ENCODE assay signal across 8 cellular contexts in genomic region chr7:101169838-101170531, GRCh38. TPM values are rescaled to one million over a fixed set of nuclear protein-coding genes. Genes with fewer than 3 reads are reported as not detected.
DNase-seq lines count a peak whose midpoint lies in the region; ATAC-seq and TF ChIP-seq lines count a peak whose summit lies in the region.

No MANE protein-coding gene starts in this region.

- H3K4me3 ChIP-seq in HUES64 (ENCODE audit: low read length) (peak overlapping the region; percentile 43), SK-N-SH (ENCODE audit: low read depth in 2 of 2, low read length in 1 of 2) (peak overlapping the region; percentile 43 to 49), trophoblast cell (ENCODE audit: low read depth, low read length) (no peak overlapping the region), uterus (no peak overlapping the region)

- H3K9me2 ChIP-seq in SK-N-SH, result no peaks in the 10 kb centered on the region

- TF ChIP-seq EP300 in SK-N-SH (IDR thresholded peaks at IDR 0.05; ENCODE audit: borderline replicate concordance in 1 of 2, low read depth in 1 of 2, low read length in 1 of 2), result peak in 1 of 2 experiments; percentile 44; a peak in 1 of 4 replicates

- H3F3A ChIP-seq in SK-N-SH (replicated peaks; ENCODE audit: insufficient read depth), result peaks cover 26% of the 10 kb centered on the region

- H2BK12ac ChIP-seq in trophoblast cell (ENCODE audit: low read length), result no peak overlapping the region

- no peak overlapping the region for H2AK5ac ChIP-seq in trophoblast cell (ENCODE audit: low read length)

- H3K79me1 ChIP-seq in trophoblast cell (ENCODE audit: low read length), result no peaks in the 10 kb centered on the region

- H2BK120ac ChIP-seq in trophoblast cell (ENCODE audit: insufficient read depth, low read length, poor library complexity), result no peak overlapping the region

- H3K4me2 ChIP-seq in SK-N-SH (peak overlapping the region; percentile 98), trophoblast cell (ENCODE audit: low read length) (peak overlapping the region; percentile 15)

- H3K14ac ChIP-seq in trophoblast cell (ENCODE audit: low read length), result no peak overlapping the region

- H2AFZ ChIP-seq in SK-N-SH (ENCODE audit: low read depth), result no peak overlapping the region
- H2AFZ ChIP-seq in trophoblast cell (ENCODE audit: insufficient read depth, low read length, poor library complexity), result no peak overlapping the region

- H3K9ac ChIP-seq in HUES64 (ENCODE audit: low read depth, low read length) (peak overlapping the region; percentile 28; the same call in 1 of the 2 replicates), SK-N-SH (no peak overlapping the region), trophoblast cell (ENCODE audit: low read length) (no peak overlapping the region)

- H4K91ac ChIP-seq in trophoblast cell (ENCODE audit: low read depth, low read length), result no peak overlapping the region

- no peak overlapping the region for H3K27ac ChIP-seq in HUES64 (ENCODE audit: low read depth, low read length)
- H3K27ac ChIP-seq in SK-N-SH (ENCODE audit: low read depth in 2 of 2, low read length in 1 of 2), result peak overlapping the region in 1 of 2 experiments; percentile 59; a peak in 2 of 4 replicates
- H3K27ac ChIP-seq in trophoblast cell (ENCODE audit: low read depth, low read length), result no peak overlapping the region
- no peak overlapping the region for H3K27ac ChIP-seq in uterus

- no peak overlapping the region for H4K12ac ChIP-seq in trophoblast cell (ENCODE audit: low read depth, low read length)

- intact Hi-C loops in head of caudate nucleus (cut with DNase I) (no loop called here), uterus (cut with DNase I; ENCODE audit: low total_unique reads) (no loop called here)

- H3K4me1 ChIP-seq in HUES64 (ENCODE audit: insufficient read depth, low read length), result peaks cover 36% of the 10 kb centered on the region
- peaks cover 30 to 52% of the 10 kb centered on the region in 2 experiments for H3K4me1 ChIP-seq in SK-N-SH (ENCODE audit: control insufficient read depth in 1 of 2, insufficient read depth in 2 of 2, low read depth in 1 of 2, low read length in 1 of 2)
- peaks cover 28 to 38% of the 10 kb centered on the region in 2 experiments for H3K4me1 ChIP-seq in trophoblast cell (ENCODE audit: control insufficient read depth in 1 of 2, insufficient read depth in 2 of 2, low read length in 2 of 2)
- peaks cover 3 to 17% of the 10 kb centered on the region in 2 donors for H3K4me1 ChIP-seq in uterus

- ATAC-seq in GM21529 (IDR thresholded peaks at IDR 0.05; ENCODE audit: unreplicated experiment), result no peak

- H3K27me3 ChIP-seq in HUES64 (ENCODE audit: insufficient read depth, low read length), result peaks cover 79% of the 10 kb centered on the region
- H3K27me3 ChIP-seq in SK-N-SH (ENCODE audit: insufficient read depth), result no peaks in the 10 kb centered on the region; the same call in 1 of the 2 replicates
- H3K27me3 ChIP-seq in trophoblast cell (ENCODE audit: insufficient read depth, low read length), result peaks cover 57% of the 10 kb centered on the region
- peaks cover 52 to 80% of the 10 kb centered on the region in 2 donors for H3K27me3 ChIP-seq in uterus

- H2BK5ac ChIP-seq in trophoblast cell (ENCODE audit: low read depth, low read length, poor library complexity), result no peak overlapping the region

- CTCF ChIA-PET in SK-N-SH (lab: Yijun Ruan, JAX), result interaction anchor here (0.7 to 3.0 kb wide), 19 partner anchors 9 to 336 kb away, joined by 3 to 45 read pairs (median 6); partner anchors contain the start of genes MOGAT3, NAT16, PLOD3 and ZNHIT1

- peak; percentile 42 for DNase-seq in DMS53 treated with DMSO at 0.1 percent for 48 hours (lab: John Stamatoyannopoulos, UW; ENCODE audit: unreplicated experiment)
- peak; percentile 94 for DNase-seq in SK-N-SH
- DNase-seq in activated naive CD4-positive, alpha-beta T cell (lab: John Stamatoyannopoulos, UW), result peak; percentile 20 to 69 (median 62)
- DNase-seq in head of caudate nucleus, result peak; percentile 51 to 90 (median 78)
- DNase-seq in trophoblast cell, result peak; percentile 40 to 74
- DNase-seq in uterus, result peak; percentile 53 to 67

- H3K36me3 ChIP-seq in HUES64 (ENCODE audit: insufficient read depth, low read length), result no peaks in the 10 kb centered on the region
- H3K36me3 ChIP-seq in SK-N-SH (replicated peaks in 1 of 2; ENCODE audit: control insufficient read depth in 1 of 2, insufficient read depth in 2 of 2, low read length in 1 of 2), result no peaks in the 10 kb centered on the region
- H3K36me3 ChIP-seq in trophoblast cell (ENCODE audit: control insufficient read depth in 1 of 2, insufficient read depth in 2 of 2, low read length in 2 of 2), result no peaks in the 10 kb centered on the region
- no peaks in the 10 kb centered on the region for H3K36me3 ChIP-seq in uterus

- no peaks in the 10 kb centered on the region for H3K79me2 ChIP-seq in SK-N-SH (ENCODE audit: insufficient read depth)
- H3K79me2 ChIP-seq in trophoblast cell (ENCODE audit: control insufficient read depth, insufficient read depth, low read length, poor library complexity), result no peaks in the 10 kb centered on the region

- peak; percentile 73 for TF ChIP-seq RAD21 in SK-N-SH (IDR thresholded peaks at IDR 0.05; ENCODE audit: low read length)

- POLR2A ChIA-PET in SK-N-SH (lab: Yijun Ruan, JAX), result interaction anchor here (0.8 to 1.2 kb wide), 3 partner anchors 10 to 26 kb away, joined by 4 to 9 read pairs (median 5); partner anchors contain the start of gene NAT16

- H4K20me1 ChIP-seq in SK-N-SH (ENCODE audit: insufficient read depth), result peaks cover 2% of the 10 kb centered on the region

- H3K23ac ChIP-seq in trophoblast cell (ENCODE audit: low read length), result no peak overlapping the region

- H3K4ac ChIP-seq in trophoblast cell (ENCODE audit: low read depth, low read length), result no peak overlapping the region

- peak; percentile 99 for TF ChIP-seq CTCF in SK-N-SH (IDR thresholded peaks at IDR 0.05)
- peak; percentile 68 to 84 (median 79) for TF ChIP-seq CTCF in uterus (IDR thresholded peaks at IDR 0.05)

- H3K9me3 ChIP-seq in HUES64 (ENCODE audit: insufficient read depth, low read depth, low read length), result no peaks in the 10 kb centered on the region
- no peaks in the 10 kb centered on the region for H3K9me3 ChIP-seq in SK-N-SH
- H3K9me3 ChIP-seq in trophoblast cell (ENCODE audit: insufficient read depth, low read depth, low read length), result peaks cover 12% of the 10 kb centered on the region
- H3K9me3 ChIP-seq in uterus, result no peaks in the 10 kb centered on the region

- no peak overlapping the region for H4K8ac ChIP-seq in trophoblast cell (ENCODE audit: low read depth, low read length)

- no peak overlapping the region for H3K18ac ChIP-seq in trophoblast cell (ENCODE audit: low read length)

- TF ChIP-seq POLR2A in uterus (IDR thresholded peaks at IDR 0.05), result no peak

- WGBS in HUES64, result 2% methylated on average over 31 of the region's 32 CpGs
- WGBS in SK-N-SH (ENCODE audit: low lambda C conversion rate), result 5% methylated on average over 31 of the region's 32 CpGs
- no CpG with 5 or more reads among the region's 32 CpGs for WGBS in trophoblast cell (ENCODE audit: extremely low coverage, insufficient coverage, insufficient read length)

TF ChIP-seq in SK-N-SH, 30 proteins besides CTCF, POLR2A, EP300 and RAD21 (continues in another document):
- TF ChIP-seq YY1 (IDR thresholded peaks at IDR 0.05; ENCODE audit: low read depth) (no peak), RFX5 (IDR thresholded peaks at IDR 0.05; ENCODE audit: low read length) (no peak), RCOR1 (IDR thresholded peaks at IDR 0.05; ENCODE audit: low read length) (no peak), ELF1 (IDR thresholded peaks at IDR 0.05) (no peak), FOSL2 (IDR thresholded peaks at IDR 0.05; ENCODE audit: borderline replicate concordance, low read depth) (no peak), SIN3A (IDR thresholded peaks at IDR 0.05; ENCODE audit: borderline replicate concordance, low read depth, low read length) (peak; percentile 71; the same call in 1 of the 2 replicates), TCF12 (IDR thresholded peaks at IDR 0.05) (no peak)

RNA-seq across cellular contexts. Expression of gene VGF, which starts 4.6 kb away (rescaled TPM):
- 18.8 TPM for polyA plus RNA-seq in HUES64 (2013, experiment 1 of 2)
- polyA plus RNA-seq in HUES64 (2013, experiment 2 of 2), result 15.0 TPM
- 17.4 and 54.3 TPM in 2 replicates for polyA plus RNA-seq in SK-N-SH (2012; rRNA removed)
- 48.7 and 59.7 TPM in 2 replicates for polyA plus RNA-seq in SK-N-SH (2012; cell fraction: cytosol; rRNA removed)
- polyA plus RNA-seq in SK-N-SH (2012; cell fraction: nucleus; rRNA removed), result 65.5 and 96.9 TPM in 2 replicates
- polyA plus RNA-seq in trophoblast cell (2013), result 6.3 and 7.2 TPM in 2 replicates
- under 1 TPM in 1 of 4 donors, not detected in 3; 0.14 TPM for total RNA-seq in uterus

RNA-seq across cellular contexts. Expression of gene NAT16, which starts 10.1 kb away (rescaled TPM):
- polyA plus RNA-seq in HUES64 (2013, experiment 1 of 2), result not detected
- polyA plus RNA-seq in HUES64 (2013, experiment 2 of 2), result 0.32 TPM
- 0.64 and 0.68 TPM in 2 replicates for polyA plus RNA-seq in SK-N-SH (2012; rRNA removed)
- polyA plus RNA-seq in SK-N-SH (2012; cell fraction: cytosol; rRNA removed), result 0.51 and 0.62 TPM in 2 replicates
- polyA plus RNA-seq in SK-N-SH (2012; cell fraction: nucleus; rRNA removed), result 3.7 and 7.0 TPM in 2 replicates
- not detected in 2 replicates for polyA plus RNA-seq in trophoblast cell (2013)
- total RNA-seq in uterus, result not detected

RNA-seq across cellular contexts. Expression of gene AP1S1, which starts 15.7 kb away (rescaled TPM):
- polyA plus RNA-seq in HUES64 (2013, experiment 1 of 2), result 46.6 TPM
- 60.5 TPM for polyA plus RNA-seq in HUES64 (2013, experiment 2 of 2)
- 616 and 704 TPM in 2 replicates for polyA plus RNA-seq in SK-N-SH (2012; rRNA removed)
- polyA plus RNA-seq in SK-N-SH (2012; cell fraction: cytosol; rRNA removed), result 481 and 593 TPM in 2 replicates
- polyA plus RNA-seq in SK-N-SH (2012; cell fraction: nucleus; rRNA removed), result 340 and 390 TPM in 2 replicates
- polyA plus RNA-seq in trophoblast cell (2013), result 59.2 and 61.3 TPM in 2 replicates
- total RNA-seq in uterus, result 10 to 100 TPM in 3 of 4 donors, 1 to 10 TPM in 1; 9.2 to 59.6 (median 30.2) TPM

RNA-seq across cellular contexts. Expression of gene MOGAT3, which starts 30.9 kb away (rescaled TPM):
- not detected for polyA plus RNA-seq in HUES64 (2013, experiment 1 of 2)
- polyA plus RNA-seq in HUES64 (2013, experiment 2 of 2), result 0.25 TPM
- polyA plus RNA-seq in SK-N-SH (2012; rRNA removed), result not detected in 2 replicates
- polyA plus RNA-seq in SK-N-SH (2012; cell fraction: cytosol; rRNA removed), result not detected in 2 replicates
- polyA plus RNA-seq in SK-N-SH (2012; cell fraction: nucleus; rRNA removed), result not detected in 2 replicates
- polyA plus RNA-seq in trophoblast cell (2013), result 0.04 TPM in 1 of 2 replicates, not detected in the other
- total RNA-seq in uterus, result not detected

RNA-seq across cellular contexts. Expression of gene SERPINE1, which starts 43.1 kb away (rescaled TPM):
- 5.2 TPM for polyA plus RNA-seq in HUES64 (2013, experiment 1 of 2)
- 6.8 TPM for polyA plus RNA-seq in HUES64 (2013, experiment 2 of 2)
- 4,174 and 5,753 TPM in 2 replicates for polyA plus RNA-seq in SK-N-SH (2012; rRNA removed)
- polyA plus RNA-seq in SK-N-SH (2012; cell fraction: cytosol; rRNA removed), result 2,518 and 3,426 TPM in 2 replicates
- 3,662 and 5,083 TPM in 2 replicates for polyA plus RNA-seq in SK-N-SH (2012; cell fraction: nucleus; rRNA removed)
- polyA plus RNA-seq in trophoblast cell (2013), result 148 and 173 TPM in 2 replicates
- total RNA-seq in uterus, result 10 to 100 TPM in 1 of 4 donors, 1 to 10 TPM in 2, under 1 TPM in 1; 0.51 to 10.6 (median 5.5) TPM

Comparison
In these comparisons a context has a peak if more than half of its experiments do, and no peak if none do; other contexts are left out.
1. DNase-seq: peak in every context shown above with its lines; median percentile 94 in SK-N-SH; 78 in head of caudate nucleus; 62 in activated naive CD4-positive, alpha-beta T cell; 60 in uterus; 57 in trophoblast cell; 42 in DMS53 treated with DMSO at 0.1 percent for 48 hours.
2. H3K4me3 ChIP-seq: peak in HUES64 (single experiment) and SK-N-SH (2 of 2); none in trophoblast cell (single experiment) and uterus (0 of 2).